8 cellular contexts compared by ENCODE assay signal in genomic region chr7:158325530-158326381, GRCh38.
DNase-seq lines count a peak whose midpoint lies in the region; ATAC-seq, FAIRE-seq and TF ChIP-seq lines count a peak whose summit lies in the region.

No MANE protein-coding gene starts in this region.

- H3K4me1 ChIP-seq in small intestine (ENCODE audit: control insufficient read depth in 2 of 2, insufficient read depth in 1 of 2, low read depth in 1 of 2, low read length in 1 of 2): no peaks in the 10 kb centered on the region
- no peaks in the 10 kb centered on the region for H3K4me1 ChIP-seq in ascending aorta

- intact Hi-C loops in left ventricle myocardium superior (cut with micrococcal nuclease): no loop called here
- intact Hi-C loops in ascending aorta (cut with DNase I): no loop called here

- DNase-seq in MG63: peak; percentile 17
- DNase-seq in NCI-H774 (lab: John Stamatoyannopoulos, UW): peak; percentile 91
- DNase-seq in left ventricle myocardium superior: no peak
- peak; percentile 40 for DNase-seq in small intestine
- no peak for DNase-seq in ascending aorta (ENCODE audit: low spot score in 2 of 2)

- H3K27ac ChIP-seq in small intestine (ENCODE audit: low read depth in 1 of 2, low read length in 1 of 2) (no peak overlapping the region), ascending aorta (no peak overlapping the region)

- no peak for FAIRE-seq in small intestine (lab: Jason Lieb, UNC)

- ATAC-seq in left ventricle myocardium superior (peak; percentile 13), GM21390 (IDR thresholded peaks at IDR 0.05; ENCODE audit: unreplicated experiment) (no peak), HG02642 (IDR thresholded peaks at IDR 0.05; ENCODE audit: poor library complexity, unreplicated experiment) (no peak), HG02870 (IDR thresholded peaks at IDR 0.05; ENCODE audit: unreplicated experiment) (no peak)

- no peaks in the 10 kb centered on the region for H3K36me3 ChIP-seq in MG63
- no peaks in the 10 kb centered on the region for H3K36me3 ChIP-seq in small intestine (ENCODE audit: control insufficient read depth in 2 of 2, insufficient read depth in 2 of 2, low read length in 2 of 2)
- H3K36me3 ChIP-seq in ascending aorta: no peaks in the 10 kb centered on the region

- H3K27me3 ChIP-seq in MG63: no peaks in the 10 kb centered on the region
- H3K27me3 ChIP-seq in small intestine (ENCODE audit: control insufficient read depth in 2 of 2, insufficient read depth in 2 of 2, low read length in 2 of 2): no peaks in the 10 kb centered on the region
- H3K27me3 ChIP-seq in ascending aorta: no peaks in the 10 kb centered on the region

- TF ChIP-seq CTCF in ascending aorta (IDR thresholded peaks at IDR 0.05): no peak

- 29 to 50% (median 44%) methylated on average over 25 to 27 of the region's 27 CpGs for WGBS in small intestine, 3 donors

- H3K4me3 ChIP-seq in MG63 (no peak overlapping the region), small intestine (ENCODE audit: low read depth in 1 of 2, low read length in 2 of 2) (no peak overlapping the region), ascending aorta (no peak overlapping the region)

- H3K9me3 ChIP-seq in MG63 (no peaks in the 10 kb centered on the region), small intestine (ENCODE audit: control insufficient read depth, low read depth) (no peaks in the 10 kb centered on the region), ascending aorta (no peaks in the 10 kb centered on the region)

Comparison
In these comparisons a context has a peak if more than half of its experiments do, and no peak if none do; other contexts are left out.
1. DNase-seq: peak in MG63 (single experiment), NCI-H774 (single experiment) and small intestine (single experiment); none in left ventricle myocardium superior (single experiment) and ascending aorta (0 of 2).